In genomic region chr15:42549782-42550392, GRCh38 we compare ENCODE assay signal across 8 cellular contexts. TPM values are rescaled to one million over a fixed set of nuclear protein-coding genes. Genes with fewer than 3 reads are reported as not detected.
DNase-seq lines count a peak whose midpoint lies in the region; ATAC-seq and TF ChIP-seq lines count a peak whose summit lies in the region.

No MANE protein-coding gene starts in this region.

- ATAC-seq in activated B cell treated with CpG ODN at 0.5 μM for 24 hours (ENCODE audit: low read depth) (no peak), GM21367 (IDR thresholded peaks at IDR 0.05; ENCODE audit: unreplicated experiment) (no peak)

- peaks cover 4 to 42% (median 21%) of the 10 kb centered on the region in 4 donors for H3K4me1 ChIP-seq in transverse colon

- no peaks in the 10 kb centered on the region for H3K27me3 ChIP-seq in transverse colon

- H3K4me3 ChIP-seq in iPS-18c (ENCODE audit: insufficient read depth, low read depth, low read length), result peak overlapping the region; percentile 95; the same call in 1 of the 2 replicates
- H3K4me3 ChIP-seq in transverse colon, result peak overlapping the region in 3 of 4 donors; percentile 69 to 94 (median 84)

- no peaks in the 10 kb centered on the region for H3K36me3 ChIP-seq in transverse colon

- H3K4me1 Mint-ChIP-seq in activated naive CD4-positive, alpha-beta T cell treated with anti-CD3 and anti-CD28 coated beads, Interleukin-2, amount 50 U/mL, for 24 hours, result peaks cover 62% of the 10 kb centered on the region
- H3K4me1 Mint-ChIP-seq in activated B cell treated with CpG ODN at 0.5 μM for 24 hours, result peaks cover 36% of the 10 kb centered on the region

- POLR2A ChIA-PET in activated B cell treated with CpG ODN at 0.5 μM for 24 hours (lab: Charles Lee), result interaction anchor here (1.0 to 2.7 kb wide), 5 partner anchors 25 to 277 kb away, joined by 3 to 16 read pairs (median 9); partner anchors contain the start of genes GANC, SNAP23, STARD9 and TMEM87A

- no peak for TF ChIP-seq POLR2A in transverse colon (IDR thresholded peaks at IDR 0.05)

- intact Hi-C loops in activated B cell treated with CpG ODN at 0.5 μM for 24 hours (cut with micrococcal nuclease) (loop anchor here (2.0 kb wide), 1 partner anchor 101 kb away; no protein-coding TSS in a partner anchor), transverse colon (cut with DNase I; ENCODE audit: low total_unique reads) (loop anchor here (10.0 kb wide), 1 partner anchor 105 kb away; no protein-coding TSS in a partner anchor)

- H3K4me3 Mint-ChIP-seq in activated naive CD4-positive, alpha-beta T cell treated with anti-CD3 and anti-CD28 coated beads, Interleukin-2, amount 50 U/mL, for 24 hours, result peak overlapping the region; percentile 94
- peak overlapping the region; percentile 96 for H3K4me3 Mint-ChIP-seq in activated B cell treated with CpG ODN at 0.5 μM for 24 hours

- no peaks in the 10 kb centered on the region for H3K36me3 Mint-ChIP-seq in activated naive CD4-positive, alpha-beta T cell treated with anti-CD3 and anti-CD28 coated beads, Interleukin-2, amount 50 U/mL, for 24 hours
- peaks cover 28% of the 10 kb centered on the region for H3K36me3 Mint-ChIP-seq in activated B cell treated with CpG ODN at 0.5 μM for 24 hours (ENCODE audit: low read depth)

- H3K27me3 Mint-ChIP-seq in activated naive CD4-positive, alpha-beta T cell treated with anti-CD3 and anti-CD28 coated beads, Interleukin-2, amount 50 U/mL, for 24 hours, result no peaks in the 10 kb centered on the region
- H3K27me3 Mint-ChIP-seq in activated B cell treated with CpG ODN at 0.5 μM for 24 hours, result no peaks in the 10 kb centered on the region

- H3K27ac ChIP-seq in transverse colon (peak overlapping the region; percentile 91 to 98 (median 93)), caudate nucleus (ENCODE audit: low read depth, low read length) (no peak overlapping the region)

- 66 to 70% methylated on average over 10 to 11 of the region's 11 CpGs for WGBS in transverse colon (ENCODE audit: low coverage in 1 of 2), 2 donors

- H3K27ac Mint-ChIP-seq in activated naive CD4-positive, alpha-beta T cell treated with anti-CD3 and anti-CD28 coated beads, Interleukin-2, amount 50 U/mL, for 24 hours, result peak overlapping the region; percentile 20
- peak overlapping the region; percentile 3 for H3K27ac Mint-ChIP-seq in activated B cell treated with CpG ODN at 0.5 μM for 24 hours

- in situ Hi-C loops in transverse colon (cut with MboI; ENCODE audit: low pct_ligation_motif_present in 1 of 4, low pct_unique_long_range_greater_than_20kb in 1 of 4, low sequenced_read_pairs in 3 of 4), result loop anchor here in 1 of 4 donors (25.0 kb wide), 1 partner anchor 87 kb away; no protein-coding TSS in a partner anchor

- no peak for DNase-seq in activated naive CD4-positive, alpha-beta T cell treated with Interleukin-2 at 50 U/mL for 16 hours
- DNase-seq in activated B cell treated with CpG ODN at 0.5 μM for 24 hours (no peak), transverse colon (no peak), Kasumi-1 (lab: John Stamatoyannopoulos, UW) (no peak), caudate nucleus (lab: John Stamatoyannopoulos, UW) (no peak)

- H3K9me3 ChIP-seq in iPS-18c (ENCODE audit: control insufficient read depth, insufficient read depth, low read length) (peaks cover 3% of the 10 kb centered on the region), transverse colon (no peaks in the 10 kb centered on the region)

- CTCF ChIA-PET in activated B cell treated with CpG ODN at 0.5 μM for 24 hours (lab: Charles Lee), result no interaction called here

- no peak for TF ChIP-seq EP300 in transverse colon (IDR thresholded peaks at IDR 0.05; ENCODE audit: low read depth)

- no peaks in the 10 kb centered on the region for H3K9me3 Mint-ChIP-seq in activated naive CD4-positive, alpha-beta T cell treated with anti-CD3 and anti-CD28 coated beads, Interleukin-2, amount 50 U/mL, for 24 hours
- no peaks in the 10 kb centered on the region for H3K9me3 Mint-ChIP-seq in activated B cell treated with CpG ODN at 0.5 μM for 24 hours

- TF ChIP-seq CTCF in activated B cell treated with CpG ODN at 0.5 μM for 24 hours (IDR thresholded peaks at IDR 0.05) (no peak), transverse colon (IDR thresholded peaks at IDR 0.05) (no peak)

RNA-seq across cellular contexts. Expression of gene HAUS2, which starts 1.2 kb away (rescaled TPM):
- total RNA-seq in activated B cell treated with CpG ODN at 0.5 μM for 24 hours (18.2 and 20.8 TPM in 2 replicates), transverse colon (10 to 100 TPM; 10.6 to 27.5 (median 13.6) TPM)

RNA-seq across cellular contexts. Expression of gene LRRC57, which starts 1.3 kb away (rescaled TPM):
- total RNA-seq in activated B cell treated with CpG ODN at 0.5 μM for 24 hours, result 16.1 and 21.4 TPM in 2 replicates
- 10 to 100 TPM; 12.3 to 42.4 (median 28.7) TPM for total RNA-seq in transverse colon

RNA-seq across cellular contexts. Expression of gene STARD9, which starts 25.5 kb away (rescaled TPM):
- total RNA-seq in activated B cell treated with CpG ODN at 0.5 μM for 24 hours (5.5 and 7.1 TPM in 2 replicates), transverse colon (10 to 100 TPM; 11.1 to 52.5 (median 22.4) TPM)

RNA-seq across cellular contexts. Expression of gene SNAP23, which starts 54.5 kb away (rescaled TPM):
- 111 and 123 TPM in 2 replicates for total RNA-seq in activated B cell treated with CpG ODN at 0.5 μM for 24 hours
- 100 to 1,000 TPM in 1 of 4 donors, 10 to 100 TPM in 3; 19.9 to 102 (median 70.7) TPM for total RNA-seq in transverse colon

RNA-seq across cellular contexts. Expression of gene ZNF106, which starts 58.9 kb away (rescaled TPM):
- total RNA-seq in activated B cell treated with CpG ODN at 0.5 μM for 24 hours, result 46.6 and 46.9 TPM in 2 replicates
- 10 to 100 TPM; 44.2 to 60.6 (median 50.0) TPM for total RNA-seq in transverse colon
